In the genomic region with DNA sequence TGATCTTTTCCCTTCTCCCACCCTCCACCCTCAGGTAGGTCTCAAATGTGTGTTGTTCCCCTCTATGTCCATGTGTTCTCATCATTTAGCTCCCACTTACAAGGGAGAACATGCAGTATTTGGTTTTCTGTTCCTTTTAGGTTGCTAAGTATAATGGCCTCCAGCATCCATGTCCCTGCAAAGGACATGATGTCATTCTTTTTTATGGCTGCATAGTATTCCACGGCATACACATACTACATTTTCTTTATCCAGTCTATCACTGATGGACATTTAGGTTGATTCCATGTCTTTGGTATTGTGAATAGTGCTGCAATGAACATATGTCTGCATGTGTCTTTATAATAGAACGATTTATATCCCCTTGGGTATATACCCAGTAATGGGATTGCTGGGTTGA, we compare ENCODE assay signal across 12 cellular contexts. TPM values are rescaled to one million over a fixed set of nuclear protein-coding genes. Genes with fewer than 3 reads are reported as not detected.
"Had no signal": no experiment of that assay in that cellular context is flagged by ENCODE, and none has a peak within 500 bp of the region (broad histone marks: within the 10 kb centered on the region; RNA-seq: fewer than 3 reads in every experiment).

No MANE protein-coding gene starts in this region.

RNA-seq across cellular contexts. Expression of a gene that starts 10.7 kb away (rescaled TPM):
- total RNA-seq: kidney epithelial cell, lung microvascular endothelial cell, myocyte had no signal

RNA-seq across cellular contexts. Expression of a gene that starts 47.5 kb away (rescaled TPM):
- total RNA-seq: kidney epithelial cell; left colon; left ventricle myocardium superior; lower leg skin; lung microvascular endothelial cell; mammary epithelial cell; mesothelial cell of epicardium; mucosa of descending colon; myocyte; naive thymus-derived CD8-positive, alpha-beta T cell had no signal
- polyA plus RNA-seq: keratinocyte; mammary epithelial cell; naive thymus-derived CD4-positive, alpha-beta T cell; naive thymus-derived CD8-positive, alpha-beta T cell had no signal
